ENCODE assay signal across 22 cellular contexts in genomic region chr4:6113641-6114040, GRCh38.
"Had no signal": no experiment of that assay in that cellular context is flagged by ENCODE, and none has a peak within 500 bp of the region (broad histone marks: within the 10 kb centered on the region; RNA-seq: fewer than 3 reads in every experiment).

No MANE protein-coding gene starts in this region.

- H3K4me1 ChIP-seq: esophagus squamous epithelium, gastroesophageal sphincter, suprapubic skin, thyroid gland had no signal

- H3K36me3 ChIP-seq: esophagus squamous epithelium, gastroesophageal sphincter, ovary, suprapubic skin, thyroid gland had no signal

- H3K27ac Mint-ChIP-seq: dendritic cell treated with granulocyte-macrophage colony-stimulating factor and Interleukin-4, amounts not matched to agents 40 ng/mL and 50 ng/mL, for 4 days; progenitor cell of endocrine pancreas; type B pancreatic cell had no signal

- H3K4me3 ChIP-seq: esophagus squamous epithelium, gastroesophageal sphincter, lung, ovary, suprapubic skin, thyroid gland had no signal

- H3K36me3 Mint-ChIP-seq: type B pancreatic cell had no signal

- DNase-seq: effector memory CD8-positive, alpha-beta T cell; esophagus squamous epithelium; foreskin fibroblast; immature natural killer cell; kidney; left cardiac atrium; left ventricle myocardium superior; mesenchymal stem cell; naive thymus-derived CD4-positive, alpha-beta T cell; ovary; right cardiac atrium; small intestine; stimulated activated CD4-positive, alpha-beta T cell treated with anti-CD3 and anti-CD28 coated beads, Interleukin-12 subunit alpha, Interleukin-12 subunit beta, amount 100 ng/mL, for 4 hours; stimulated activated naive CD4-positive, alpha-beta T cell treated with Interleukin-2 at 50 U/mL for 16 hours; thyroid gland had no signal

- H3K27ac ChIP-seq: esophagus squamous epithelium, gastroesophageal sphincter, ovary, suprapubic skin, thyroid gland had no signal

- H3K4me1 Mint-ChIP-seq: neural crest cell had no signal

- H3K9me3 Mint-ChIP-seq: dendritic cell treated with granulocyte-macrophage colony-stimulating factor and Interleukin-4, amounts not matched to agents 40 ng/mL and 50 ng/mL, for 4 days; effector memory CD8-positive, alpha-beta T cell; immature natural killer cell; naive thymus-derived CD4-positive, alpha-beta T cell; neural crest cell; type B pancreatic cell had no signal

- H3K27me3 Mint-ChIP-seq: effector memory CD8-positive, alpha-beta T cell had no signal

- H3K4me3 Mint-ChIP-seq: dendritic cell treated with granulocyte-macrophage colony-stimulating factor and Interleukin-4, amounts not matched to agents 40 ng/mL and 50 ng/mL, for 4 days; effector memory CD8-positive, alpha-beta T cell; immature natural killer cell; neural crest cell; type B pancreatic cell had no signal

- H3K27me3 ChIP-seq: ovary, thyroid gland had no signal

- ATAC-seq: effector memory CD8-positive, alpha-beta T cell; gastroesophageal sphincter; left cardiac atrium; left ventricle myocardium superior; naive thymus-derived CD4-positive, alpha-beta T cell; right cardiac atrium had no signal
